In genomic region chr21:32698286-32698685, GRCh38 we compare ENCODE assay signal across 14 cellular contexts. TPM values are rescaled to one million over a fixed set of nuclear protein-coding genes. Genes with fewer than 3 reads are reported as not detected.
DNase-seq lines count a peak whose midpoint lies in the region; ATAC-seq, FAIRE-seq and TF ChIP-seq lines count a peak whose summit lies in the region.
"Had no signal": no experiment of that assay in that cellular context is flagged by ENCODE, and none has a peak within 500 bp of the region (broad histone marks: within the 10 kb centered on the region; RNA-seq: fewer than 3 reads in every experiment).

No MANE protein-coding gene starts in this region.

- H3K4me3 Mint-ChIP-seq in activated CD4-positive, alpha-beta T cell treated with anti-CD3 and anti-CD28 coated beads, Interleukin-2, amount 10 ng/mL, durations not matched to agents 24 days and 14 days: no peak overlapping the region
- no peak overlapping the region for H3K4me3 Mint-ChIP-seq in activated CD4-positive, alpha-beta T cell treated with anti-CD3 and anti-CD28 coated beads for 36 hours
- H3K4me3 Mint-ChIP-seq: CD4-positive, alpha-beta T cell had no signal

- POLR2A ChIA-PET in activated CD4-positive, alpha-beta T cell treated with anti-CD3 and anti-CD28 coated beads for 36 hours (lab: Charles Lee): no interaction called here
- POLR2A ChIA-PET in GM12878 (lab: Charles Lee): no interaction called here

- no peak overlapping the region for H2AFZ ChIP-seq in GM12878 (ENCODE audit: control insufficient read depth, low read depth, low read length)
- H2AFZ ChIP-seq in trophoblast cell (ENCODE audit: insufficient read depth, low read length, poor library complexity): no peak overlapping the region

- no peak overlapping the region for H3K27ac Mint-ChIP-seq in activated CD4-positive, alpha-beta T cell treated with anti-CD3 and anti-CD28 coated beads, Interleukin-2, amount 10 ng/mL, durations not matched to agents 24 days and 14 days
- no peak overlapping the region for H3K27ac Mint-ChIP-seq in activated CD4-positive, alpha-beta T cell treated with anti-CD3 and anti-CD28 coated beads for 36 hours
- H3K27ac Mint-ChIP-seq: CD4-positive, alpha-beta T cell had no signal

- H3K4me1 ChIP-seq in GM12878 (ENCODE audit: control insufficient read depth, insufficient read depth, low read length): no peaks in the 10 kb centered on the region
- peaks cover 22% of the 10 kb centered on the region for H3K4me1 ChIP-seq in mucosa of descending colon (ENCODE audit: low read depth)
- H3K4me1 ChIP-seq in trophoblast cell (ENCODE audit: control insufficient read depth in 1 of 2, insufficient read depth in 2 of 2, low read length in 2 of 2): peaks cover 2 to 9% of the 10 kb centered on the region in 2 experiments

- no peak for ATAC-seq in activated CD4-positive, alpha-beta T cell treated with anti-CD3 and anti-CD28 coated beads for 36 hours
- ATAC-seq in GM12878: no peak
- ATAC-seq in mucosa of descending colon: peak; percentile 88
- no peak for ATAC-seq in GM21390 (IDR thresholded peaks at IDR 0.05; ENCODE audit: unreplicated experiment)
- ATAC-seq in GM18867 (IDR thresholded peaks at IDR 0.05; ENCODE audit: unreplicated experiment): no peak

- H2BK12ac ChIP-seq in trophoblast cell (ENCODE audit: low read length): no peak overlapping the region

- no TSS peak for BruUV-seq in GM12878 (replicated peaks; lab: Mats Ljungman, UMichigan)

- CTCF ChIA-PET in activated CD4-positive, alpha-beta T cell treated with anti-CD3 and anti-CD28 coated beads for 36 hours (lab: Charles Lee): no interaction called here
- CTCF ChIA-PET in GM12878 (lab: Yijun Ruan, JAX): no interaction called here

- H3K36me3 ChIP-seq in GM12878 (ENCODE audit: control insufficient read depth in 2 of 2, insufficient read depth in 2 of 2, low read length in 1 of 2) (peaks cover 0 to 5% of the 10 kb centered on the region in 2 experiments; a peak in 1 of 4 replicates), mucosa of descending colon (ENCODE audit: low read depth) (no peaks in the 10 kb centered on the region), trophoblast cell (ENCODE audit: control insufficient read depth in 1 of 2, insufficient read depth in 2 of 2, low read length in 2 of 2) (no peaks in the 10 kb centered on the region)

- peak; percentile 18 for FAIRE-seq in GM12878 (lab: Jason Lieb, UNC)
- FAIRE-seq: GM12891 had no signal

- H2BK5ac ChIP-seq in trophoblast cell (ENCODE audit: low read depth, low read length, poor library complexity): no peak overlapping the region

- H3K18ac ChIP-seq in trophoblast cell (ENCODE audit: low read length): no peak overlapping the region

- no peak overlapping the region for H3K4me3 ChIP-seq in GM12878
- H3K4me3 ChIP-seq in mucosa of descending colon: no peak overlapping the region
- no peak overlapping the region for H3K4me3 ChIP-seq in trophoblast cell (ENCODE audit: low read depth, low read length)
- H3K4me3 ChIP-seq: BLaER1 treated with 17β-estradiol and CSF1 and Interleukin-3, amounts not matched to agents 10 nM and 100 nM had no signal

- H3K23ac ChIP-seq in trophoblast cell (ENCODE audit: low read length): no peak overlapping the region

- no peaks in the 10 kb centered on the region for H3K27me3 ChIP-seq in GM12878 (replicated peaks in 1 of 2; ENCODE audit: control insufficient read depth in 2 of 2, insufficient read depth in 2 of 2, low read length in 1 of 2)
- no peaks in the 10 kb centered on the region for H3K27me3 ChIP-seq in trophoblast cell (ENCODE audit: insufficient read depth, low read length)
- H3K27me3 ChIP-seq: BLaER1 treated with 17β-estradiol and CSF1 and Interleukin-3, amounts not matched to agents 10 nM and 100 nM had no signal

- H3K79me1 ChIP-seq in trophoblast cell (ENCODE audit: low read length): no peaks in the 10 kb centered on the region

- SMC1A ChIA-PET in GM12878 (lab: Charles Lee; ENCODE audit: uncharacterized antibody, unreplicated experiment): no interaction called here

- TF ChIP-seq EP300 in GM12878 (IDR thresholded peaks at IDR 0.05; ENCODE audit: borderline replicate concordance in 1 of 2, control insufficient read depth in 1 of 2, low read depth in 2 of 2, low read length in 2 of 2): no peak

- H2BK120ac ChIP-seq in trophoblast cell (ENCODE audit: insufficient read depth, low read length, poor library complexity): no peak overlapping the region

- no peak overlapping the region for H4K91ac ChIP-seq in trophoblast cell (ENCODE audit: low read depth, low read length)

- no peak overlapping the region for H3K14ac ChIP-seq in trophoblast cell (ENCODE audit: low read length)

- H3K79me2 ChIP-seq in GM12878 (ENCODE audit: control insufficient read depth, insufficient read depth, low read length) (no peaks in the 10 kb centered on the region), trophoblast cell (ENCODE audit: control insufficient read depth, insufficient read depth, low read length, poor library complexity) (no peaks in the 10 kb centered on the region)

- no peak for TF ChIP-seq POLR2A in GM12878 (IDR thresholded peaks at IDR 0.05; ENCODE audit: low read depth, low read length)

- in situ Hi-C loops in GM12878 (cut with MboI): no loop called here

- H3K4me2 ChIP-seq in GM12878 (ENCODE audit: control insufficient read depth, insufficient read depth) (no peak overlapping the region), trophoblast cell (ENCODE audit: low read length) (no peak overlapping the region)
- H3K4me2 ChIP-seq: BLaER1 treated with 17β-estradiol and CSF1 and Interleukin-3, amounts not matched to agents 10 nM and 100 nM had no signal

- H3K36me3 Mint-ChIP-seq in activated CD4-positive, alpha-beta T cell treated with anti-CD3 and anti-CD28 coated beads, Interleukin-2, amount 10 ng/mL, durations not matched to agents 24 days and 14 days (ENCODE audit: low read depth): peaks cover 10% of the 10 kb centered on the region
- H3K36me3 Mint-ChIP-seq in activated CD4-positive, alpha-beta T cell treated with anti-CD3 and anti-CD28 coated beads for 36 hours (ENCODE audit: low read depth): peaks cover 12% of the 10 kb centered on the region

- no peaks in the 10 kb centered on the region for H4K20me1 ChIP-seq in GM12878 (ENCODE audit: control insufficient read depth, insufficient read depth)

- peak; percentile 45 for DNase-seq in activated CD4-positive, alpha-beta T cell treated with anti-CD3 and anti-CD28 coated beads, Interleukin-2, amount 10 ng/mL, durations not matched to agents 24 days and 14 days
- no peak for DNase-seq in activated CD4-positive, alpha-beta T cell treated with anti-CD3 and anti-CD28 coated beads for 36 hours
- DNase-seq in GM12878 (ENCODE audit: low read depth, low spot score) (no peak), mucosa of descending colon (peak in 1 of 3 donors; percentile 13), trophoblast cell (no peak)
- DNase-seq: 8988T; AML-193; Calu3; CD4-positive, alpha-beta T cell; DMS 273 treated with DMSO at 0.1 percent for 48 hours had no signal

- H4K8ac ChIP-seq in trophoblast cell (ENCODE audit: low read depth, low read length): no peak overlapping the region

- WGBS in GM12878 (ENCODE audit: insufficient coverage, insufficient replicate concordance, low lambda C conversion rate, missing lambda C conversion rate): 100% methylated on average over 2 of the region's 2 CpGs
- no CpG with 5 or more reads among the region's 2 CpGs for WGBS in trophoblast cell (ENCODE audit: extremely low coverage, insufficient coverage, insufficient read length)

- H3K4ac ChIP-seq in trophoblast cell (ENCODE audit: low read depth, low read length): no peak overlapping the region

- H3K27ac ChIP-seq in GM12878 (ENCODE audit: control insufficient read depth, insufficient read depth) (no peak overlapping the region), trophoblast cell (ENCODE audit: low read depth, low read length) (no peak overlapping the region)
- H3K27ac ChIP-seq: BLaER1 treated with 17β-estradiol and CSF1 and Interleukin-3, amounts not matched to agents 10 nM and 100 nM had no signal

- no peaks in the 10 kb centered on the region for H3K9me3 Mint-ChIP-seq in activated CD4-positive, alpha-beta T cell treated with anti-CD3 and anti-CD28 coated beads, Interleukin-2, amount 10 ng/mL, durations not matched to agents 24 days and 14 days
- H3K9me3 Mint-ChIP-seq in activated CD4-positive, alpha-beta T cell treated with anti-CD3 and anti-CD28 coated beads for 36 hours (ENCODE audit: low read depth): no peaks in the 10 kb centered on the region
- H3K9me3 Mint-ChIP-seq: CD4-positive, alpha-beta T cell had no signal

- TF ChIP-seq RAD21 in GM12878 (IDR thresholded peaks at IDR 0.05; ENCODE audit: insufficient read depth, low read depth, low read length): no peak

- no peaks in the 10 kb centered on the region for H3K27me3 Mint-ChIP-seq in activated CD4-positive, alpha-beta T cell treated with anti-CD3 and anti-CD28 coated beads, Interleukin-2, amount 10 ng/mL, durations not matched to agents 24 days and 14 days
- H3K27me3 Mint-ChIP-seq in activated CD4-positive, alpha-beta T cell treated with anti-CD3 and anti-CD28 coated beads for 36 hours: no peaks in the 10 kb centered on the region
- H3K27me3 Mint-ChIP-seq: CD4-positive, alpha-beta T cell had no signal

- no peak overlapping the region for H3K9ac ChIP-seq in GM12878 (ENCODE audit: control insufficient read depth, insufficient read depth, low read length)
- H3K9ac ChIP-seq in trophoblast cell (ENCODE audit: low read length): no peak overlapping the region
- H3K9ac ChIP-seq: BLaER1 treated with 17β-estradiol and CSF1 and Interleukin-3, amounts not matched to agents 10 nM and 100 nM had no signal

- H4K12ac ChIP-seq in trophoblast cell (ENCODE audit: low read depth, low read length): no peak overlapping the region

- no peak overlapping the region for H2AK5ac ChIP-seq in trophoblast cell (ENCODE audit: low read length)

- H3K9me3 ChIP-seq in GM12878 (replicated peaks; ENCODE audit: control insufficient read depth, insufficient read depth, low read length) (no peaks in the 10 kb centered on the region), mucosa of descending colon (no peaks in the 10 kb centered on the region), trophoblast cell (ENCODE audit: insufficient read depth, low read depth, low read length) (no peaks in the 10 kb centered on the region)
- H3K9me3 ChIP-seq: BLaER1 treated with 17β-estradiol and CSF1 and Interleukin-3, amounts not matched to agents 10 nM and 100 nM had no signal

- no peak for TF ChIP-seq CTCF in GM12878 (IDR thresholded peaks at IDR 0.05 in 2 of 3, conservative IDR thresholded peaks at IDR 0.05 in 1 of 3; ENCODE audit: control insufficient read depth in 2 of 3, extremely low read depth in 1 of 3, insufficient read depth in 1 of 3, low read depth in 3 of 3, low read length in 3 of 3)
- TF ChIP-seq CTCF in mucosa of descending colon (IDR thresholded peaks at IDR 0.05): no peak

- intact Hi-C loops in activated CD4-positive, alpha-beta T cell treated with anti-CD3 and anti-CD28 coated beads, Interleukin-2, amount 10 ng/mL, durations not matched to agents 24 days and 14 days (cut with micrococcal nuclease): no loop called here
- intact Hi-C loops in activated CD4-positive, alpha-beta T cell treated with anti-CD3 and anti-CD28 coated beads for 36 hours (cut with DNase I, micrococcal nuclease): no loop called here
- intact Hi-C loops in GM12878 (cut with micrococcal nuclease; ENCODE audit: unreplicated experiment): no loop called here
- intact Hi-C loops in mucosa of descending colon (cut with DNase I, micrococcal nuclease): no loop called here

- RAD21 ChIA-PET in GM12878 (lab: Charles Lee; ENCODE audit: unreplicated experiment): no interaction called here

- H3K4me1 Mint-ChIP-seq in activated CD4-positive, alpha-beta T cell treated with anti-CD3 and anti-CD28 coated beads, Interleukin-2, amount 10 ng/mL, durations not matched to agents 24 days and 14 days: peaks cover 5% of the 10 kb centered on the region
- H3K4me1 Mint-ChIP-seq in activated CD4-positive, alpha-beta T cell treated with anti-CD3 and anti-CD28 coated beads for 36 hours: peaks cover 7% of the 10 kb centered on the region

RNA-seq across cellular contexts. Expression of gene SYNJ1, which starts 29.5 kb away (rescaled TPM):
- total RNA-seq in activated CD4-positive, alpha-beta T cell treated with anti-CD3 and anti-CD28 coated beads, Interleukin-2, amount 10 ng/mL, durations not matched to agents 24 days and 14 days: 11.3 and 12.6 TPM in 2 replicates
- 10 to 100 TPM in 1 of 2 experiments, 1 to 10 TPM in 1; 6.3 to 10.5 TPM for total RNA-seq in activated CD4-positive, alpha-beta T cell treated with anti-CD3 and anti-CD28 coated beads for 36 hours
- 15.0 and 17.0 TPM in 2 replicates for total RNA-seq in GM12878 (2013; cell fraction: nucleolus; rRNA removed)
- total RNA-seq in GM12878 (2014; rRNA removed) (2.6 and 2.8 TPM in 2 replicates), GM12878 (2014; rRNA removed; fragmentation: Illumina TruSeq; extraction: Trizol) (2.1 and 2.2 TPM in 2 replicates), GM12878 (2021) (5.3 and 6.3 TPM in 2 replicates), mucosa of descending colon (10 to 100 TPM; 13.2 to 21.1 (median 16.8) TPM)
- polyA plus RNA-seq in GM12878 (2011; ENCODE audit: low read depth): 1.9 TPM
- polyA plus RNA-seq in GM12878 (2011; rRNA removed) (4.1 and 4.3 TPM in 2 replicates), GM12878 (2014; fragmentation: Illumina TruSeq; extraction: Trizol) (4.9 and 9.2 TPM in 2 replicates), GM12878 (2014; fragmentation: Nextera tagmentation; extraction: Ambion mirVana) (1 to 10 TPM; 1.2 to 1.4 TPM), GM12878 (2014; rRNA removed) (2.4 and 2.8 TPM in 2 replicates), GM12878 (2016; fragmentation: Nextera tagmentation; extraction: Ambion mirVana) (1 to 10 TPM; 4.7 to 7.0 TPM)
- 3.2 and 4.3 TPM in 2 replicates for polyA plus RNA-seq in GM12878 (2011; cell fraction: cytosol; rRNA removed)
- polyA plus RNA-seq in GM12878 (2011; cell fraction: nucleus; rRNA removed): 11.4 and 16.3 TPM in 2 replicates
- 2.7 and 4.3 TPM in 2 replicates for polyA plus RNA-seq in GM12878 (2012)
- 5.2 and 9.0 TPM in 2 replicates for polyA minus RNA-seq in GM12878 (2011; rRNA and poly(A)+ RNA removed)
- 1.9 and 4.3 TPM in 2 replicates for polyA minus RNA-seq in GM12878 (2011; cell fraction: cytosol; rRNA and poly(A)+ RNA removed)
- 6.4 and 8.5 TPM in 2 replicates for polyA minus RNA-seq in GM12878 (2011; cell fraction: nucleus; rRNA and poly(A)+ RNA removed)
- polyA plus RNA-seq in trophoblast cell (2013): 15.8 and 17.4 TPM in 2 replicates
